Comparison of ENCODE assay signal across 7 cellular contexts in the genomic region with DNA sequence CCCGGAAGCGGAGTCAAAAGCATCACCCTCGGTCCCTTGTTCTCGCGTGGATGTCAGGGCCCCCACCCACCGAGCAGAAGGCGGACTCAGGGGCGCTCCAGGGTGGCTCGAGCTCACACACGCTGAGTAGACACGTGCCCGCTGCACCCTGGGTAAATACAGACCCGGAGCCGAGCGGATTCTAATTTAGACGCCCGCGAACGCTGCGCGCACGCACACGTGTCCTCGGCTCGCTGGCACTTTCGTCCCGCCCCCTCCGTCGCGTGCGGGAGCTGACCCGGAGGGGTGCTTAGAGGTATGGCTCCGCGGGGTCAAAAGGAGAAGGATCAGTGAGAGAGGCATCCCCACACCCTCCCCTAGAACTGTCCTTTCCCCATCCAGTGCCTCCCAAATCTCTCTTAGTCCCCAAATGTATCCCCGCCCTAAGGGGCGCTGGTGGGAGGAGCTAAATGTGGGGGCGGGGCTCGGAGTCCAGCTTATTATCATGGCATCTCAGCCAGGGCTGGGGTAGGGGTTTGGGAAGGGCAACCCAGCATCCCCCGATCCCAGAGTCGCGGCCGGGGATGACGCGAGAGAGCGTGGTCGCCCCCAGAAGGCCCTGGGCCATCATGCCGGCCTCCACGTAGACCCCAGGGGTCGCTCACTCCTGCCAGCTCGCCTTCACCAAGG. TPM values are rescaled to one million over a fixed set of nuclear protein-coding genes. Genes with fewer than 3 reads are reported as not detected.
DNase-seq lines count a peak whose midpoint lies in the region; ATAC-seq and TF ChIP-seq lines count a peak whose summit lies in the region.
"Had no signal": no experiment of that assay in that cellular context is flagged by ENCODE, and none has a peak within 500 bp of the region (broad histone marks: within the 10 kb centered on the region; RNA-seq: fewer than 3 reads in every experiment).

No MANE protein-coding gene starts in this region.

- DNase-seq in CD4-positive, alpha-beta T cell: peak in 8 of 10 experiments; percentile 37 to 61 (median 56)
- DNase-seq in MM.1S: peak; percentile 83
- peak; percentile 85 for DNase-seq in activated CD4-positive, alpha-beta T cell treated with anti-CD3 and anti-CD28 coated beads for 48 hours
- peak; percentile 76 to 81 for DNase-seq in foreskin fibroblast
- DNase-seq in stimulated activated CD4-positive, alpha-beta T cell treated with anti-CD3 and anti-CD28 coated beads, TNF-alpha, amount 100 ng/mL, for 4 hours (ENCODE audit: low read depth in 3 of 3): peak in 2 of 3 experiments; percentile 50 to 54
- DNase-seq in medulla oblongata (ENCODE audit: extremely low spot score): no peak

- no peaks in the 10 kb centered on the region for H3K36me3 ChIP-seq in MM.1S (replicated peaks; ENCODE audit: insufficient read depth, low read length)

- peaks cover 73% of the 10 kb centered on the region for H3K4me1 Mint-ChIP-seq in CD4-positive, alpha-beta T cell (ENCODE audit: low read depth)

- H3K4me3 Mint-ChIP-seq in CD4-positive, alpha-beta T cell: peak overlapping the region; percentile 77

- H3K4me1 ChIP-seq in MM.1S (ENCODE audit: low read length): peaks cover 32% of the 10 kb centered on the region

- CTCF ChIA-PET in CD4-positive, alpha-beta T cell (lab: Charles Lee): interaction anchor here (0.8 to 3.1 kb wide), 5 partner anchors 18 to 127 kb away, joined by 3 to 10 read pairs (median 6); a partner anchor contains a TSS

- no peaks in the 10 kb centered on the region for H3K9me3 ChIP-seq in CD4-positive, alpha-beta T cell (ENCODE audit: control insufficient read depth, low read length)
- H3K9me3 ChIP-seq in MM.1S (replicated peaks; ENCODE audit: insufficient read depth, low read length): no peaks in the 10 kb centered on the region

- peaks cover 71% of the 10 kb centered on the region for H3K27me3 ChIP-seq in CD4-positive, alpha-beta T cell (ENCODE audit: control insufficient read depth, insufficient read depth, low read length)
- H3K27me3 ChIP-seq in MM.1S (replicated peaks; ENCODE audit: insufficient read depth, low read length): peaks cover 29% of the 10 kb centered on the region

- ATAC-seq in CD4-positive, alpha-beta T cell (ENCODE audit: poor library complexity): peak; percentile 71

- peak overlapping the region; percentile 92 for H3K4me2 ChIP-seq in MM.1S (ENCODE audit: low read depth, low read length)

- H3K79me2 ChIP-seq in MM.1S (ENCODE audit: low read length): no peaks in the 10 kb centered on the region

- H3K4me3 ChIP-seq in MM.1S (ENCODE audit: low read length) (peak overlapping the region; percentile 55), foreskin fibroblast (ENCODE audit: low read depth in 1 of 2, low read length in 2 of 2) (peak overlapping the region; percentile 39 to 45)

- H3K27ac Mint-ChIP-seq in CD4-positive, alpha-beta T cell: no peak overlapping the region

- peak overlapping the region; percentile 9; the same call in 1 of the 2 replicates for H3K9ac ChIP-seq in MM.1S (ENCODE audit: low read length)

- peaks cover 11% of the 10 kb centered on the region; the same call in 1 of the 2 replicates for H3F3A ChIP-seq in MM.1S (ENCODE audit: insufficient read depth, low read length)

- H3K9me2 ChIP-seq in MM.1S (replicated peaks; ENCODE audit: insufficient read depth, low read length): no peaks in the 10 kb centered on the region

- H3K27ac ChIP-seq in CD4-positive, alpha-beta T cell (ENCODE audit: low read depth, low read length): no peak overlapping the region
- no peak overlapping the region for H3K27ac ChIP-seq in MM.1S (ENCODE audit: low read length)

- H3K27me3 Mint-ChIP-seq in CD4-positive, alpha-beta T cell: peaks cover 72% of the 10 kb centered on the region

- intact Hi-C loops in CD4-positive, alpha-beta T cell (cut with DNase I, micrococcal nuclease): loop anchor here in 1 of 2 experiments (5.0 kb wide), 1 partner anchor 43 kb away; a partner anchor contains a TSS

- H2AFZ ChIP-seq in MM.1S (ENCODE audit: low read length): peak overlapping the region; percentile 78

- peaks cover 22% of the 10 kb centered on the region for H3K36me3 Mint-ChIP-seq in CD4-positive, alpha-beta T cell (ENCODE audit: low read depth)

- no peaks in the 10 kb centered on the region for H4K20me1 ChIP-seq in MM.1S (ENCODE audit: insufficient read depth, low read length)

- H3K9me3 Mint-ChIP-seq in CD4-positive, alpha-beta T cell: no peaks in the 10 kb centered on the region

- POLR2A ChIA-PET in CD4-positive, alpha-beta T cell (lab: Charles Lee): interaction anchor here (0.6 to 5.0 kb wide), 4 partner anchors 19 to 122 kb away, joined by 3 to 39 read pairs (median 4); a partner anchor contains a TSS

- no peak for TF ChIP-seq CTCF in CD4-positive, alpha-beta T cell (IDR thresholded peaks at IDR 0.05)
- TF ChIP-seq CTCF in MM.1S (IDR thresholded peaks at IDR 0.05; ENCODE audit: low read length) (no peak), foreskin fibroblast (IDR thresholded peaks at IDR 0.05; ENCODE audit: low read depth, low read length) (no peak)

RNA-seq across cellular contexts. Expression of a gene that starts 0.5 kb away (rescaled TPM):
- not detected for total RNA-seq in CD4-positive, alpha-beta T cell

RNA-seq across cellular contexts. Expression of a gene that starts 2.5 kb away (rescaled TPM):
- total RNA-seq in CD4-positive, alpha-beta T cell: under 1 TPM; 0.52 to 0.70 TPM
- total RNA-seq: LHCN-M2 had no signal

RNA-seq across cellular contexts. Expression of a gene that starts 18.4 kb away (rescaled TPM):
- 1 to 10 TPM; 7.0 to 7.4 TPM for total RNA-seq in CD4-positive, alpha-beta T cell

RNA-seq across cellular contexts. Expression of a gene that starts 20.3 kb away (rescaled TPM):
- total RNA-seq in CD4-positive, alpha-beta T cell: 1 to 10 TPM; 1.6 to 2.6 TPM

RNA-seq across cellular contexts. Expression of a gene that starts 26.5 kb away (rescaled TPM):
- 1 to 10 TPM; 1.2 to 1.9 TPM for total RNA-seq in CD4-positive, alpha-beta T cell
